26 cellular contexts compared by ENCODE assay signal in the genomic region with DNA sequence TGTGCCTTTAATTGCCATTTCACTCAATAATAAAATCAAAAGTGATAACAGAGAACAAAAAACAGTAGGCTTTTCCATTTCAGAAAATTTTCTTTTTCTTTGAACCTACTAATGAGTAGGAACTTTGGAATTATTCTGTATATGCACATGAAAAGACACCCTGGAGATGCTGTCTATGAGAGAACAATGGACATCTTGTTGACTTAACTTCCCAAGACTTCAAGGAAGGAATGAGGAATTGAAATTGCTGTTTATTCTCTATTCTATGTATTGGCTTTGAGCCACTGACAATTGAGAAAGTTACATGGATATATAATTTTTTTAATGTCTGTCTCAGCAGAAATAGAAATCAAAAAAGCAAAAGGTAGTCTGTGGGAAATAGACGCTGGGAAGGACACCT.
"Had no signal": no experiment of that assay in that cellular context is flagged by ENCODE, and none has a peak within 500 bp of the region (broad histone marks: within the 10 kb centered on the region; RNA-seq: fewer than 3 reads in every experiment).

No MANE protein-coding gene starts in this region.

- H3K27me3 ChIP-seq: brain microvascular endothelial cell, gastrocnemius medialis, heart left ventricle had no signal

- H3K4me3 ChIP-seq: coronary artery, dorsolateral prefrontal cortex, gastrocnemius medialis, heart left ventricle had no signal

- H3K27ac ChIP-seq: brain microvascular endothelial cell, coronary artery, dorsolateral prefrontal cortex, gastrocnemius medialis, heart left ventricle, WERI-Rb-1 had no signal

- H3K4me1 ChIP-seq: gastrocnemius medialis, heart left ventricle had no signal

- DNase-seq: activated CD4-positive, alpha-beta memory T cell treated with anti-CD3 and anti-CD28 coated beads, Interleukin-2, amount 10 ng/mL, durations not matched to agents 7 days and 5 days; activated CD4-positive, alpha-beta T cell treated with anti-CD3 and anti-CD28 coated beads for 36 hours; activated CD4-positive, alpha-beta T cell treated with anti-CD3 and anti-CD28 coated beads, Interleukin-2, amount 10 ng/mL, durations not matched to agents 7 days and 5 days; activated CD4-positive, alpha-beta T cell treated with anti-CD3 and anti-CD28 coated beads, Interleukin-2, amount 50 U/mL, for 4 hours; activated CD4-positive, CD25-positive, alpha-beta regulatory T cell; activated CD4-positive, CD25-positive, alpha-beta regulatory T cell treated with anti-CD3 and anti-CD28 coated beads, Interleukin-2, amount 50 U/mL, for 72 hours; activated CD8-positive, alpha-beta memory T cell treated with anti-CD3 and anti-CD28 coated beads for 24 hours; activated effector memory CD4-positive, alpha-beta T cell treated with Interleukin-2 at 50 U/mL for 16 hours; activated gamma-delta T cell treated with Interleukin-2 at 50 U/mL for 16 hours; activated naive CD4-positive, alpha-beta T cell treated with anti-CD3 and anti-CD28 coated beads, Interleukin-2, amount 50 U/mL, for 16 hours; activated naive CD4-positive, alpha-beta T cell treated with Interleukin-2 at 50 U/mL for 16 hours; activated T-cell treated with anti-CD3 and anti-CD28 coated beads, Interleukin-2, amount 50 U/mL, for 4 hours; amniotic stem cell; anterior cingulate cortex; brain microvascular endothelial cell; dorsolateral prefrontal cortex; effector memory CD4-positive, alpha-beta T cell; endodermal cell; foreskin fibroblast; gastrocnemius medialis; glutamatergic neuron; heart left ventricle; T-helper 17 cell; T1000; WERI-Rb-1 had no signal

- H3K36me3 ChIP-seq: brain microvascular endothelial cell, gastrocnemius medialis, heart left ventricle, WERI-Rb-1 had no signal

- H3K9me3 ChIP-seq: gastrocnemius medialis had no signal
